ENCODE assay signal across 13 cellular contexts in genomic region chr14:52923902-52924575, GRCh38. TPM values are rescaled to one million over a fixed set of nuclear protein-coding genes. Genes with fewer than 3 reads are reported as not detected.
DNase-seq lines count a peak whose midpoint lies in the region; ATAC-seq and TF ChIP-seq lines count a peak whose summit lies in the region.
"Had no signal": no experiment of that assay in that cellular context is flagged by ENCODE, and none has a peak within 500 bp of the region (broad histone marks: within the 10 kb centered on the region; RNA-seq: fewer than 3 reads in every experiment).

No MANE protein-coding gene starts in this region.

- H3K27me3 Mint-ChIP-seq in activated naive CD4-positive, alpha-beta T cell treated with anti-CD3 and anti-CD28 coated beads, Interleukin-2, amount 10 ng/mL, durations not matched to agents 7 days and 5 days: peaks cover 4% of the 10 kb centered on the region

- H3K9me3 Mint-ChIP-seq in activated naive CD4-positive, alpha-beta T cell treated with anti-CD3 and anti-CD28 coated beads, Interleukin-2, amount 10 ng/mL, durations not matched to agents 7 days and 5 days: peaks cover 2% of the 10 kb centered on the region
- H3K9me3 Mint-ChIP-seq: CD4-positive, CD25-positive, alpha-beta regulatory T cell; T-helper 1 cell treated with Interleukin-12 subunit alpha and Interleukin-12 subunit beta and Interleukin-4 antibody, amounts not matched to agents 30 μg/mL and 1 μg/mL, for 36 hours had no signal

- ATAC-seq in left cardiac atrium: peak; percentile 16 to 48
- no peak for ATAC-seq in thoracic aorta (ENCODE audit: insufficient number of reproducible peaks, low FRiP score, low read depth)

- DNase-seq in activated naive CD4-positive, alpha-beta T cell treated with anti-CD3 and anti-CD28 coated beads, Interleukin-2, amount 10 ng/mL, durations not matched to agents 7 days and 5 days: peak; percentile 42
- DNase-seq in activated naive CD4-positive, alpha-beta T cell treated with Interleukin-2 at 50 U/mL for 16 hours: no peak
- DNase-seq in OCI-M1 (lab: John Stamatoyannopoulos, UW) (peak; percentile 31), left cardiac atrium (no peak), thoracic aorta (ENCODE audit: low spot score) (no peak), superior temporal gyrus (ENCODE audit: extremely low spot score) (no peak), HuH-7 (ENCODE audit: low spot score) (no peak), testis (no peak)
- DNase-seq: activated naive CD4-positive, alpha-beta T cell; NCI-H2081 treated with DMSO at 0.1 percent for 48 hours; stimulated activated CD4-positive, alpha-beta T cell treated with anti-CD3 and anti-CD28 coated beads, Interleukin-2, amount 100 ng/mL, for 24 hours had no signal

- CTCF ChIA-PET in activated naive CD4-positive, alpha-beta T cell treated with anti-CD3 and anti-CD28 coated beads, Interleukin-2, amount 10 ng/mL, durations not matched to agents 7 days and 5 days (lab: Charles Lee): interaction anchor here (0.5 to 0.9 kb wide), 3 partner anchors 37 to 380 kb away, joined by 3 to 4 read pairs (median 3); no protein-coding TSS in a partner anchor

- peak overlapping the region; percentile 20 for H3K4me3 ChIP-seq in thoracic aorta
- no peak overlapping the region for H3K4me3 ChIP-seq in testis

- intact Hi-C loops in left cardiac atrium (cut with DNase I) (no loop called here), testis (cut with DNase I; ENCODE audit: low total_unique reads) (no loop called here)

- H3K4me1 Mint-ChIP-seq in activated naive CD4-positive, alpha-beta T cell treated with anti-CD3 and anti-CD28 coated beads, Interleukin-2, amount 10 ng/mL, durations not matched to agents 7 days and 5 days: peaks cover 7% of the 10 kb centered on the region

- H3K36me3 ChIP-seq in thoracic aorta: no peaks in the 10 kb centered on the region
- no peaks in the 10 kb centered on the region for H3K36me3 ChIP-seq in testis (ENCODE audit: low read depth, missing control alignments)

- no peaks in the 10 kb centered on the region for H3K27me3 ChIP-seq in thoracic aorta (replicated peaks; ENCODE audit: insufficient read depth)
- H3K27me3 ChIP-seq in testis: no peaks in the 10 kb centered on the region

- no peak for TF ChIP-seq CTCF in thoracic aorta (IDR thresholded peaks at IDR 0.05)
- no peak for TF ChIP-seq CTCF in testis (IDR thresholded peaks at IDR 0.05)

- H3K9me3 ChIP-seq in thoracic aorta: no peaks in the 10 kb centered on the region
- H3K9me3 ChIP-seq in testis: no peaks in the 10 kb centered on the region

- no peak overlapping the region for H3K27ac Mint-ChIP-seq in activated naive CD4-positive, alpha-beta T cell treated with anti-CD3 and anti-CD28 coated beads, Interleukin-2, amount 10 ng/mL, durations not matched to agents 7 days and 5 days
- H3K27ac Mint-ChIP-seq: T-helper 1 cell treated with Interleukin-12 subunit alpha and Interleukin-12 subunit beta and Interleukin-4 antibody, amounts not matched to agents 30 μg/mL and 1 μg/mL, for 36 hours had no signal

- H3K27ac ChIP-seq in thoracic aorta (peak overlapping the region; percentile 54 to 89), testis (no peak overlapping the region)

- H3K4me1 ChIP-seq in thoracic aorta (ENCODE audit: control insufficient read depth in 1 of 2, low read depth in 2 of 2): peaks cover 74 to 97% of the 10 kb centered on the region in 2 donors
- H3K4me1 ChIP-seq in testis: peaks cover 18% of the 10 kb centered on the region

- no peaks in the 10 kb centered on the region for H3K36me3 Mint-ChIP-seq in activated naive CD4-positive, alpha-beta T cell treated with anti-CD3 and anti-CD28 coated beads, Interleukin-2, amount 10 ng/mL, durations not matched to agents 7 days and 5 days
- H3K36me3 Mint-ChIP-seq: CD4-positive, CD25-positive, alpha-beta regulatory T cell had no signal

- WGBS in testis, 2 donors: 46 to 82% methylated on average over 3 of the region's 3 CpGs

- H3K4me3 Mint-ChIP-seq in activated naive CD4-positive, alpha-beta T cell treated with anti-CD3 and anti-CD28 coated beads, Interleukin-2, amount 10 ng/mL, durations not matched to agents 7 days and 5 days: no peak overlapping the region
- H3K4me3 Mint-ChIP-seq: CD4-positive, CD25-positive, alpha-beta regulatory T cell; T-helper 1 cell treated with Interleukin-12 subunit alpha and Interleukin-12 subunit beta and Interleukin-4 antibody, amounts not matched to agents 30 μg/mL and 1 μg/mL, for 36 hours had no signal

- TF ChIP-seq POLR2A in testis (IDR thresholded peaks at IDR 0.05): no peak

RNA-seq across cellular contexts. Expression of gene FERMT2, which starts 26.8 kb away (rescaled TPM):
- 100 to 1,000 TPM; 113 to 156 TPM for total RNA-seq in left cardiac atrium
- total RNA-seq in thoracic aorta: 100 to 1,000 TPM; 197 to 225 TPM
- 10 to 100 TPM; 36.8 to 45.7 TPM for total RNA-seq in testis
- polyA plus RNA-seq in testis (ENCODE audit: insufficient read depth, low read depth, low replicate concordance): 37.6 TPM
- polyA plus RNA-seq: CD4-positive, CD25-positive, alpha-beta regulatory T cell had no signal

Comparison
In these comparisons a context has a peak if more than half of its experiments do, and no peak if none do; other contexts are left out.
1. DNase-seq: peak in activated naive CD4-positive, alpha-beta T cell treated with anti-CD3 and anti-CD28 coated beads, Interleukin-2, amount 10 ng/mL, durations not matched to agents 7 days and 5 days (single experiment) and OCI-M1 (single experiment); none in activated naive CD4-positive, alpha-beta T cell treated with Interleukin-2 at 50 U/mL for 16 hours (single experiment), left cardiac atrium (single experiment), thoracic aorta (single experiment), superior temporal gyrus (single experiment), HuH-7 (single experiment) and testis (single experiment).
2. H3K27ac ChIP-seq: peak in thoracic aorta (2 of 2); none in testis (0 of 2).